8 cellular contexts compared by ENCODE assay signal in genomic region chr18:37778417-37779165, GRCh38.
A peak's percentile ranks its signal among the peaks of the same experiment; 100 is the strongest.
DNase-seq lines count a peak whose midpoint lies in the region; ATAC-seq and TF ChIP-seq lines count a peak whose summit lies in the region.

No MANE protein-coding gene starts in this region.

- no peak overlapping the region for H3K27ac Mint-ChIP-seq in activated naive CD8-positive, alpha-beta T cell treated with anti-CD3 and anti-CD28 coated beads, Interleukin-2, amount 50 U/mL, for 24 hours

- ATAC-seq in GM18907 (IDR thresholded peaks at IDR 0.05; ENCODE audit: unreplicated experiment) (peak; percentile 81), HG03196 (IDR thresholded peaks at IDR 0.05; ENCODE audit: unreplicated experiment) (peak; percentile 63)
- no peak for ATAC-seq in activated naive CD8-positive, alpha-beta T cell treated with anti-CD3 and anti-CD28 coated beads, Interleukin-2, amount 50 U/mL, for 24 hours

- H3K4me1 Mint-ChIP-seq in activated naive CD8-positive, alpha-beta T cell treated with anti-CD3 and anti-CD28 coated beads, Interleukin-2, amount 50 U/mL, for 24 hours: no peaks in the 10 kb centered on the region

- H3K4me3 Mint-ChIP-seq in activated naive CD8-positive, alpha-beta T cell treated with anti-CD3 and anti-CD28 coated beads, Interleukin-2, amount 50 U/mL, for 24 hours: no peak overlapping the region

- H3K36me3 Mint-ChIP-seq in activated naive CD8-positive, alpha-beta T cell treated with anti-CD3 and anti-CD28 coated beads, Interleukin-2, amount 50 U/mL, for 24 hours (ENCODE audit: low read depth): no peaks in the 10 kb centered on the region

- H3K9me3 Mint-ChIP-seq in activated naive CD8-positive, alpha-beta T cell treated with anti-CD3 and anti-CD28 coated beads, Interleukin-2, amount 50 U/mL, for 24 hours: no peaks in the 10 kb centered on the region

- no peak overlapping the region for H3K27ac ChIP-seq in C4-2B

- no peaks in the 10 kb centered on the region for H3K27me3 Mint-ChIP-seq in activated naive CD8-positive, alpha-beta T cell treated with anti-CD3 and anti-CD28 coated beads, Interleukin-2, amount 50 U/mL, for 24 hours

- peak; percentile 87 for TF ChIP-seq CTCF in C4-2B (conservative IDR thresholded peaks at IDR 0.05)

- peak; percentile 84 for DNase-seq in NCI-H748 (lab: John Stamatoyannopoulos, UW; ENCODE audit: unreplicated experiment)
- peak; percentile 54 for DNase-seq in activated naive CD8-positive, alpha-beta T cell treated with anti-CD3 and anti-CD28 coated beads, Interleukin-2, amount 50 U/mL, for 24 hours
- DNase-seq in iPS DF 4.7 (ENCODE audit: extremely low read depth, low spot score): peak; percentile 71
- DNase-seq in stimulated activated CD4-positive, alpha-beta T cell treated with anti-CD3 and anti-CD28 coated beads, Interleukin-1b, Interleukin-23, amount 100 ng/mL, for 48 hours: peak; percentile 20
- DNase-seq in activated gamma-delta T cell treated with Interleukin-2 at 50 U/mL for 16 hours: no peak
